In the genomic region with DNA sequence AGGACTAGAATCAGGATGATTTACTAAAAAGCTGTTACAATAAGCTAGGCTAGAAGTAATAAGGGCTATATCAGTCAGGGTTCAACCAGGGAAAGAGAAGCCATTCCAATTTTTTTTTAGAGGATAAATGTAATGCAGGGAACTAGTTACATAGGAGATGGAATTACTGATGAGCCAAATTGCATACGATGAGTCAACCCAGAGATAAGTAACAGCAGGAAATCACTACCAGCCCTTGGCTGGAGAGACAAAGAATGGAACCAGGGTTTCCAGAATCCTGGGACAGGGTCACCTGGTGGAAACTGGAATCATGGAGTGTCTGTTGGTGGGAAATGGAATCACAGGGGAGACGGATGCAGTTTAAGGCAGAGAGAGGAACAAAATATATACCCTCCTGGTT, we compare ENCODE assay signal across 3 cellular contexts.
TF ChIP-seq lines count a peak whose summit lies in the region.

No MANE protein-coding gene starts in this region.

TF ChIP-seq in A549, 52 proteins besides CTCF, POLR2A, EP300 and RAD21:
- TF ChIP-seq TFCP2L1 (CRISPR knock-in tag; IDR thresholded peaks at IDR 0.05) (no peak), MYC (IDR thresholded peaks at IDR 0.05; ENCODE audit: borderline replicate concordance, low read length) (no peak), HDAC2 (IDR thresholded peaks at IDR 0.05) (no peak), BHLHE40 (IDR thresholded peaks at IDR 0.05; ENCODE audit: low read depth, low read length) (no peak), CHD4 (IDR thresholded peaks at IDR 0.05; ENCODE audit: borderline replicate concordance) (no peak), KDM5A (IDR thresholded peaks at IDR 0.05) (no peak)
- TF ChIP-seq, protein P1, sequence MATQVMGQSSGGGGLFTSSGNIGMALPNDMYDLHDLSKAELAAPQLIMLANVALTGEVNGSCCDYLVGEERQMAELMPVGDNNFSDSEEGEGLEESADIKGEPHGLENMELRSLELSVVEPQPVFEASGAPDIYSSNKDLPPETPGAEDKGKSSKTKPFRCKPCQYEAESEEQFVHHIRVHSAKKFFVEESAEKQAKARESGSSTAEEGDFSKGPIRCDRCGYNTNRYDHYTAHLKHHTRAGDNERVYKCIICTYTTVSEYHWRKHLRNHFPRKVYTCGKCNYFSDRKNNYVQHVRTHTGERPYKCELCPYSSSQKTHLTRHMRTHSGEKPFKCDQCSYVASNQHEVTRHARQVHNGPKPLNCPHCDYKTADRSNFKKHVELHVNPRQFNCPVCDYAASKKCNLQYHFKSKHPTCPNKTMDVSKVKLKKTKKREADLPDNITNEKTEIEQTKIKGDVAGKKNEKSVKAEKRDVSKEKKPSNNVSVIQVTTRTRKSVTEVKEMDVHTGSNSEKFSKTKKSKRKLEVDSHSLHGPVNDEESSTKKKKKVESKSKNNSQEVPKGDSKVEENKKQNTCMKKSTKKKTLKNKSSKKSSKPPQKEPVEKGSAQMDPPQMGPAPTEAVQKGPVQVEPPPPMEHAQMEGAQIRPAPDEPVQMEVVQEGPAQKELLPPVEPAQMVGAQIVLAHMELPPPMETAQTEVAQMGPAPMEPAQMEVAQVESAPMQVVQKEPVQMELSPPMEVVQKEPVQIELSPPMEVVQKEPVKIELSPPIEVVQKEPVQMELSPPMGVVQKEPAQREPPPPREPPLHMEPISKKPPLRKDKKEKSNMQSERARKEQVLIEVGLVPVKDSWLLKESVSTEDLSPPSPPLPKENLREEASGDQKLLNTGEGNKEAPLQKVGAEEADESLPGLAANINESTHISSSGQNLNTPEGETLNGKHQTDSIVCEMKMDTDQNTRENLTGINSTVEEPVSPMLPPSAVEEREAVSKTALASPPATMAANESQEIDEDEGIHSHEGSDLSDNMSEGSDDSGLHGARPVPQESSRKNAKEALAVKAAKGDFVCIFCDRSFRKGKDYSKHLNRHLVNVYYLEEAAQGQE (IDR thresholded peaks at IDR 0.05) = no peak
- TF ChIP-seq, protein P2, sequence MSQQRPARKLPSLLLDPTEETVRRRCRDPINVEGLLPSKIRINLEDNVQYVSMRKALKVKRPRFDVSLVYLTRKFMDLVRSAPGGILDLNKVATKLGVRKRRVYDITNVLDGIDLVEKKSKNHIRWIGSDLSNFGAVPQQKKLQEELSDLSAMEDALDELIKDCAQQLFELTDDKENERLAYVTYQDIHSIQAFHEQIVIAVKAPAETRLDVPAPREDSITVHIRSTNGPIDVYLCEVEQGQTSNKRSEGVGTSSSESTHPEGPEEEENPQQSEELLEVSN (IDR thresholded peaks at IDR 0.05; ENCODE audit: borderline replicate concordance, low read depth) = no peak

TF ChIP-seq in K562, 482 proteins besides CTCF, POLR2A, EP300 and RAD21:
- TF ChIP-seq SRSF1 (IDR thresholded peaks at IDR 0.05; ENCODE audit: low read depth, low read length) = no peak
- no peak for TF ChIP-seq ZNF41 (CRISPR knock-in tag; conservative IDR thresholded peaks at IDR 0.05)
- TF ChIP-seq ZNF696 (CRISPR knock-in tag; conservative IDR thresholded peaks at IDR 0.05) = no peak
- 0 out of 2 replicates have a peak, but pooled peaks have one; percentile 33 for TF ChIP-seq ZNF584 (CRISPR knock-in tag; IDR thresholded peaks at IDR 0.05; ENCODE audit: low read depth)
- no peak for TF ChIP-seq U2AF1 (optimal IDR thresholded peaks at IDR 0.05; ENCODE audit: low read depth, low read length)
- TF ChIP-seq, protein P3, sequence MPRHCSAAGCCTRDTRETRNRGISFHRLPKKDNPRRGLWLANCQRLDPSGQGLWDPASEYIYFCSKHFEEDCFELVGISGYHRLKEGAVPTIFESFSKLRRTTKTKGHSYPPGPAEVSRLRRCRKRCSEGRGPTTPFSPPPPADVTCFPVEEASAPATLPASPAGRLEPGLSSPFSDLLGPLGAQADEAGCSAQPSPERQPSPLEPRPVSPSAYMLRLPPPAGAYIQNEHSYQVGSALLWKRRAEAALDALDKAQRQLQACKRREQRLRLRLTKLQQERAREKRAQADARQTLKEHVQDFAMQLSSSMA (CRISPR knock-in tag; IDR thresholded peaks at IDR 0.05) = no peak
- TF ChIP-seq, protein P4, sequence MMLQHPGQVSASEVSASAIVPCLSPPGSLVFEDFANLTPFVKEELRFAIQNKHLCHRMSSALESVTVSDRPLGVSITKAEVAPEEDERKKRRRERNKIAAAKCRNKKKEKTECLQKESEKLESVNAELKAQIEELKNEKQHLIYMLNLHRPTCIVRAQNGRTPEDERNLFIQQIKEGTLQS (IDR thresholded peaks at IDR 0.05) = peak; percentile 60; the same call in 1 of the 2 replicates
- TF ChIP-seq, protein P4 (CRISPR knock-in tag; conservative IDR thresholded peaks at IDR 0.05) = no peak
- TF ChIP-seq JUN (IDR thresholded peaks at IDR 0.05; ENCODE audit: borderline replicate concordance, low read depth, low read length) = 0 out of 2 replicates have a peak, but pooled peaks have one; percentile 34
- no peak for TF ChIP-seq JUN (CRISPR knock-in tag; IDR thresholded peaks at IDR 0.05; ENCODE audit: borderline replicate concordance)
- TF ChIP-seq, protein P5, sequence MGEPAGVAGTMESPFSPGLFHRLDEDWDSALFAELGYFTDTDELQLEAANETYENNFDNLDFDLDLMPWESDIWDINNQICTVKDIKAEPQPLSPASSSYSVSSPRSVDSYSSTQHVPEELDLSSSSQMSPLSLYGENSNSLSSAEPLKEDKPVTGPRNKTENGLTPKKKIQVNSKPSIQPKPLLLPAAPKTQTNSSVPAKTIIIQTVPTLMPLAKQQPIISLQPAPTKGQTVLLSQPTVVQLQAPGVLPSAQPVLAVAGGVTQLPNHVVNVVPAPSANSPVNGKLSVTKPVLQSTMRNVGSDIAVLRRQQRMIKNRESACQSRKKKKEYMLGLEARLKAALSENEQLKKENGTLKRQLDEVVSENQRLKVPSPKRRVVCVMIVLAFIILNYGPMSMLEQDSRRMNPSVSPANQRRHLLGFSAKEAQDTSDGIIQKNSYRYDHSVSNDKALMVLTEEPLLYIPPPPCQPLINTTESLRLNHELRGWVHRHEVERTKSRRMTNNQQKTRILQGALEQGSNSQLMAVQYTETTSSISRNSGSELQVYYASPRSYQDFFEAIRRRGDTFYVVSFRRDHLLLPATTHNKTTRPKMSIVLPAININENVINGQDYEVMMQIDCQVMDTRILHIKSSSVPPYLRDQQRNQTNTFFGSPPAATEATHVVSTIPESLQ (CRISPR knock-in tag; IDR thresholded peaks at IDR 0.05) = no peak
- TF ChIP-seq STAT5B (CRISPR knock-in tag; IDR thresholded peaks at IDR 0.05) = no peak
- peak; percentile 79 for TF ChIP-seq JUND (IDR thresholded peaks at IDR 0.05; ENCODE audit: borderline replicate concordance, low read depth, low read length)
- peak; percentile 31; the same call in 1 of the 3 replicates for TF ChIP-seq JUND (tag; IDR thresholded peaks at IDR 0.05; ENCODE audit: borderline replicate concordance, low read depth, low read length)
- 0 out of 2 replicates have a peak, but pooled peaks have one; percentile 13 for TF ChIP-seq ARID1B (IDR thresholded peaks at IDR 0.05)
- peak; percentile 76 for TF ChIP-seq FOSL1 (tag; conservative IDR thresholded peaks at IDR 0.05)

TF ChIP-seq in GM12891, 5 proteins besides CTCF, POLR2A, EP300 and RAD21:
- no peak for TF ChIP-seq PAX5 (IDR thresholded peaks at IDR 0.05; ENCODE audit: insufficient read depth, low read length, severe bottlenecking)
- TF ChIP-seq TAF1 (IDR thresholded peaks at IDR 0.05; ENCODE audit: low read depth, low read length) = no peak
- no peak for TF ChIP-seq POU2F2 (IDR thresholded peaks at IDR 0.05; ENCODE audit: low read depth, low read length)
- TF ChIP-seq SPI1 (IDR thresholded peaks at IDR 0.05; ENCODE audit: low read depth, low read length) = no peak
- no peak for TF ChIP-seq POLR2AphosphoS5 (IDR thresholded peaks at IDR 0.05; ENCODE audit: low read depth, low read length)
